In the genomic region with DNA sequence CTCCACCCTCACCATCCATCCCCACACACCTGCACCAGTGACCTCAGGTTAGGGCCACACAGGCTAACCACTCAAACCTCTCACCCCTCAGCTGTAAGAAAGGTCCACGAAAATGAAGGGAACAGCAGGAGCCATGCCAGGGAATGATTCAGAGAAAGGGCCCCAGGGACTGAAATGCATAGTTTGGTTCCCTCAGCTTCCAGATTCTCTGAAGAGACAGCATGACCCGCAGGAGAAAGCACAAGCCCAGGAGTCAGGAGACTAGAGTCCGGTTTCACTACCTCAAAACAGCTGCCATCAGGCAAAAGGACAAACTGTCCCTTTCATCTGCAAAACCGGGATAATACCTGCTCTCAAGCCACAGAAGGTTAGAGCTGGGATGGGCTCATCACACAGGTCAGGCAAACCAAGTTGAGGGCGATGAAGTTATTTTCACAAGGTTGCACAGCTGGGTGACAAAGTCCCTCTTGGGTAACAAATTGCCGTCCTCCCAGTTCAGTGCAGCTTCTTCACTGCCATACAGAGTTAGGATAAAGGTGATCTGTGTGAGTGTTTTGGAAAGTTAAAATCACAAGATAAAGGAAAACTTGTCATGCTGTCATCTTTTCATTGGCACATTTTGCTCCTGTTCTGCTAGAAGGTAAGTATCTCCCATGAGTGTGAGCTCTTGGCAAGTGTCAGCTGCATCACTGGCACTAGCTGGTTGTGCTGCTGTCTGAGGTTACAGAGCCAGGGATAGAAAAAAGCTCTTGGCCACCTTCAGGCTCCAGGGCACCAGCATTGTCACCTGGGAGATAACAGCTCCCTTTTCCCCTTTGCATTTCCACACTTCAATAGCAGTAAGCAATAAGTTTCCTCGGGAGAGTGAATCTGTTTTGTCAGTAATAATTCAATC, we compare ENCODE assay signal across 10 cellular contexts.
"Had no signal": no experiment of that assay in that cellular context is flagged by ENCODE, and none has a peak within 500 bp of the region (broad histone marks: within the 10 kb centered on the region; RNA-seq: fewer than 3 reads in every experiment).

No MANE protein-coding gene starts in this region.

- H3K27me3 ChIP-seq: foreskin keratinocyte, sigmoid colon, upper lobe of right lung had no signal

- DNase-seq: activated CD4-positive, alpha-beta T cell treated with anti-CD3 and anti-CD28 coated beads for 48 hours; activated naive CD4-positive, alpha-beta T cell treated with anti-CD3 and anti-CD28 coated beads, Interleukin-2, amount 50 U/mL, for 16 hours; left colon; mesenchymal stem cell; sigmoid colon; stimulated activated CD4-positive, alpha-beta T cell treated with anti-CD3 and anti-CD28 coated beads, Interleukin-12 subunit alpha, Interleukin-12 subunit beta, amount 100 ng/mL, for 4 hours; stimulated activated naive CD4-positive, alpha-beta T cell treated with Interleukin-2 at 50 U/mL for 16 hours; upper lobe of right lung had no signal

- H3K36me3 ChIP-seq: sigmoid colon, upper lobe of right lung had no signal

- H3K4me1 Mint-ChIP-seq: nephron had no signal

- H3K4me1 ChIP-seq: foreskin keratinocyte, sigmoid colon, upper lobe of right lung had no signal

- H3K4me3 Mint-ChIP-seq: nephron had no signal

- H3K27ac Mint-ChIP-seq: nephron had no signal

- ATAC-seq: foreskin keratinocyte, left colon, upper lobe of right lung had no signal

- H3K4me3 ChIP-seq: sigmoid colon, upper lobe of right lung had no signal

- H3K27ac ChIP-seq: foreskin keratinocyte, sigmoid colon, upper lobe of right lung had no signal

- H3K9me3 ChIP-seq: sigmoid colon, upper lobe of right lung had no signal
